Comparison of ENCODE assay signal across 1 cellular context in the genomic region with DNA sequence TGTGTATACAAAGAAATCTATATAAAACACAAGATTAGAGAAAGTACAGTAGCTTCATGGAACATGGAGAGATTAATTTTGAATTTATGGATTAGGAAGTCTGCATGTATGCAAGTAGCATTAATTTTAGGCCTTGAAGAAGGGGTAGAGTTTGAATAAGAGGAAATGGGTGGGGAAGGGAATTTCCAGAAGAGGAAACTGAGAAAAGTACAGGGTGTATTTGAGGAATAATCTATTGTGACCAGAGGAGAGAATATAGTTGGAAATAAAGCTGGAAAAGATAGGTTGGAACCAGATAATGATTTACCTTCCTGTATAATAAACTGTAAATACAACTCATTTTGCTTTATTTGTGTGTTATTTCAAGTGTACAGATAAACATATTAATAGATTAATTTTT.
TF ChIP-seq lines count a peak whose summit lies in the region.

No MANE protein-coding gene starts in this region.

TF ChIP-seq in endothelial cell of umbilical vein, 7 proteins besides CTCF, POLR2A, EP300 and RAD21:
- TF ChIP-seq POLR2AphosphoS5 (IDR thresholded peaks at IDR 0.05; ENCODE audit: insufficient read depth, low read depth, low read length) (no peak), FOS (IDR thresholded peaks at IDR 0.05; ENCODE audit: borderline replicate concordance, insufficient read depth, low read length) (no peak), GATA2 (IDR thresholded peaks at IDR 0.05; ENCODE audit: insufficient read depth, insufficient read length, low read depth, low read length) (no peak), MYC (IDR thresholded peaks at IDR 0.05; ENCODE audit: low read depth, low read length) (no peak), MAX (IDR thresholded peaks at IDR 0.05; ENCODE audit: insufficient read depth, insufficient read length) (no peak), EZH2 (IDR thresholded peaks at IDR 0.05; ENCODE audit: borderline replicate concordance, low read depth, low read length, severe bottlenecking) (no peak), JUN (IDR thresholded peaks at IDR 0.05; ENCODE audit: borderline replicate concordance, insufficient read depth, insufficient read length, low read depth) (no peak)
